Comparison of ENCODE assay signal across 8 cellular contexts in genomic region chr5:111072949-111073682, GRCh38. TPM values are rescaled to one million over a fixed set of nuclear protein-coding genes. Genes with fewer than 3 reads are reported as not detected.
DNase-seq lines count a peak whose midpoint lies in the region; ATAC-seq, FAIRE-seq and TF ChIP-seq lines count a peak whose summit lies in the region.

No MANE protein-coding gene starts in this region.

- H3K4me2 ChIP-seq in A549 = peak overlapping the region; percentile 78

- WGBS in A549 (ENCODE audit: missing lambda C conversion rate) = 9% methylated on average over 43 of the region's 44 CpGs

- TF ChIP-seq POLR2A in A549 (IDR thresholded peaks at IDR 0.05; ENCODE audit: low read length) = no peak

- DNase-seq in A549 (ENCODE audit: low read depth in 1 of 2, low spot score in 1 of 2) = peak in 1 of 2 experiments; percentile 11
- DNase-seq in GM19239 (ENCODE audit: insufficient read length, low spot score) = no peak
- peak; percentile 36 for DNase-seq in RPMI7951 (ENCODE audit: low read depth)
- DNase-seq in activated naive CD4-positive, alpha-beta T cell treated with Interleukin-2 at 50 U/mL for 16 hours = peak; percentile 58
- DNase-seq in left cardiac atrium = peak; percentile 68
- DNase-seq in putamen (ENCODE audit: low spot score) = peak; percentile 10
- no peak for DNase-seq in hippocampal formation (lab: John Stamatoyannopoulos, UW)

- H3K27ac ChIP-seq in A549 = no peak overlapping the region

- CTCF ChIA-PET in A549 (lab: Yijun Ruan, JAX) = no interaction called here

- H3K9me3 ChIP-seq in A549 = no peaks in the 10 kb centered on the region

- intact Hi-C loops in left cardiac atrium (cut with DNase I) = loop anchor here in 1 of 2 donors (5.0 kb wide), 1 partner anchor 286 kb away; no protein-coding TSS in a partner anchor

- H3K4me1 ChIP-seq in A549 = no peaks in the 10 kb centered on the region

- no peak for TF ChIP-seq RAD21 in A549 (conservative IDR thresholded peaks at IDR 0.05 in 1 of 2, IDR thresholded peaks at IDR 0.05 in 1 of 2)

- ATAC-seq in A549 (peak; percentile 41 to 65; a peak in 5 of 6 replicates), HG03432 (IDR thresholded peaks at IDR 0.05; ENCODE audit: unreplicated experiment) (peak; percentile 85), left cardiac atrium (peak; percentile 87 to 93)

- H3K4me3 ChIP-seq in A549 = peak overlapping the region; percentile 40

- TF ChIP-seq CTCF in A549 (IDR thresholded peaks at IDR 0.05) = no peak

- no peak for FAIRE-seq in A549 (lab: Jason Lieb, UNC)
- peak; percentile 55 for FAIRE-seq in GM19239 (lab: Jason Lieb, UNC)

- POLR2A ChIA-PET in A549 (lab: Yijun Ruan, JAX) = no interaction called here

- TF ChIP-seq EP300 in A549 (IDR thresholded peaks at IDR 0.05) = no peak

TF ChIP-seq in A549, 52 proteins besides CTCF, POLR2A, EP300 and RAD21:
- TF ChIP-seq NR3C1 (IDR thresholded peaks at IDR 0.05) = no peak
- no peak for TF ChIP-seq PHF8 (IDR thresholded peaks at IDR 0.05; ENCODE audit: borderline replicate concordance, low read depth)
- no peak for TF ChIP-seq E2F6 (IDR thresholded peaks at IDR 0.05; ENCODE audit: borderline replicate concordance, low read depth)
- no peak for TF ChIP-seq CEBPB (IDR thresholded peaks at IDR 0.05)
- TF ChIP-seq ATOH8 (CRISPR knock-in tag; IDR thresholded peaks at IDR 0.05; ENCODE audit: low read depth) = no peak
- no peak for TF ChIP-seq EHMT2 (IDR thresholded peaks at IDR 0.05; ENCODE audit: low read depth)
- TF ChIP-seq, protein P1, sequence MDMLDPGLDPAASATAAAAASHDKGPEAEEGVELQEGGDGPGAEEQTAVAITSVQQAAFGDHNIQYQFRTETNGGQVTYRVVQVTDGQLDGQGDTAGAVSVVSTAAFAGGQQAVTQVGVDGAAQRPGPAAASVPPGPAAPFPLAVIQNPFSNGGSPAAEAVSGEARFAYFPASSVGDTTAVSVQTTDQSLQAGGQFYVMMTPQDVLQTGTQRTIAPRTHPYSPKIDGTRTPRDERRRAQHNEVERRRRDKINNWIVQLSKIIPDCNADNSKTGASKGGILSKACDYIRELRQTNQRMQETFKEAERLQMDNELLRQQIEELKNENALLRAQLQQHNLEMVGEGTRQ (IDR thresholded peaks at IDR 0.05) = no peak

RNA-seq across cellular contexts. Expression of gene TSLP, which starts 1.6 kb away (rescaled TPM):
- polyA plus RNA-seq in A549 (2011; rRNA removed) (0.04 TPM in 1 of 2 replicates, not detected in the other), A549 (2017; fragmentation: RNase III; extraction: RNeasy Plus Mini Kit Qiagen cat#74134 plus additional on column Dnase treatment) (not detected in 3 replicates)
- not detected in 2 replicates for polyA plus RNA-seq in A549 (2012; cell fraction: cytosol; rRNA removed)
- not detected in 2 replicates for polyA plus RNA-seq in A549 (2012; cell fraction: nucleus; rRNA removed)
- polyA minus RNA-seq in A549 (2011; rRNA and poly(A)+ RNA removed) = 0.12 TPM in 1 of 2 replicates, not detected in the other
- total RNA-seq in RPMI7951 (2014; rRNA removed; shearing (Covaris generic)) = not detected in 2 replicates
- 1 to 10 TPM; 1.5 to 2.8 TPM for total RNA-seq in left cardiac atrium

RNA-seq across cellular contexts. Expression of gene WDR36, which starts 19.0 kb away (rescaled TPM):
- polyA plus RNA-seq in A549 (2011; rRNA removed) (31.5 and 38.1 TPM in 2 replicates), A549 (2017; fragmentation: RNase III; extraction: RNeasy Plus Mini Kit Qiagen cat#74134 plus additional on column Dnase treatment) (15.3 to 17.5 TPM (median 15.3 TPM) in 3 replicates)
- 5.0 and 5.4 TPM in 2 replicates for polyA plus RNA-seq in A549 (2012; cell fraction: cytosol; rRNA removed)
- 6.2 and 7.2 TPM in 2 replicates for polyA plus RNA-seq in A549 (2012; cell fraction: nucleus; rRNA removed)
- polyA minus RNA-seq in A549 (2011; rRNA and poly(A)+ RNA removed) = 43.7 and 70.7 TPM in 2 replicates
- 27.4 and 32.8 TPM in 2 replicates for total RNA-seq in RPMI7951 (2014; rRNA removed; shearing (Covaris generic))
- total RNA-seq in left cardiac atrium = 10 to 100 TPM; 17.6 to 18.0 TPM

Comparison
In these comparisons a context has a peak if more than half of its experiments do, and no peak if none do; other contexts are left out.
1. DNase-seq: peak in RPMI7951 (single experiment), activated naive CD4-positive, alpha-beta T cell treated with Interleukin-2 at 50 U/mL for 16 hours (single experiment), left cardiac atrium (single experiment) and putamen (single experiment); none in GM19239 (single experiment) and hippocampal formation (0 of 2).
2. Peak in every context shown above with its lines, with median percentiles within 50 percentile points of each other: ATAC-seq.